ENCODE assay signal across 1 cellular context in genomic region chr20:2101057-2101934, GRCh38.
TF ChIP-seq lines count a peak whose summit lies in the region.

TSS of gene STK35 (plus strand) at chr20:2101827. CDS start at chr20:2101882, 55 bp downstream.

TF ChIP-seq in HepG2, 621 proteins besides CTCF, POLR2A, EP300 and RAD21 (continued from another document):
- no peak for TF ChIP-seq MLLT10 (CRISPR knock-in tag; IDR thresholded peaks at IDR 0.05)
- TF ChIP-seq SP5 (CRISPR knock-in tag; IDR thresholded peaks at IDR 0.05; ENCODE audit: borderline replicate concordance, low read depth), result peak; percentile 55; the same call in 1 of the 2 replicates
- peak; percentile 25 for TF ChIP-seq CBX1 (IDR thresholded peaks at IDR 0.05; ENCODE audit: low read depth)
- no peak; the same call in 1 of the 2 replicates for TF ChIP-seq RXRB (CRISPR knock-in tag; IDR thresholded peaks at IDR 0.05; ENCODE audit: borderline replicate concordance)
- no peak; the same call in 1 of the 2 replicates for TF ChIP-seq BRF2 (CRISPR knock-in tag; IDR thresholded peaks at IDR 0.05)
- TF ChIP-seq ZKSCAN8 (CRISPR knock-in tag; IDR thresholded peaks at IDR 0.05; ENCODE audit: borderline replicate concordance), result peak; percentile 83
- no peak for TF ChIP-seq UBTF (CRISPR knock-in tag; IDR thresholded peaks at IDR 0.05)
- TF ChIP-seq TBP (CRISPR knock-in tag; IDR thresholded peaks at IDR 0.05), result no peak
- TF ChIP-seq ZNF281 (CRISPR knock-in tag; IDR thresholded peaks at IDR 0.05; ENCODE audit: borderline replicate concordance), result no peak
- no peak for TF ChIP-seq ZNF143 (CRISPR knock-in tag; IDR thresholded peaks at IDR 0.05)
- no peak; the same call in 1 of the 2 replicates for TF ChIP-seq ZNF362 (CRISPR knock-in tag; IDR thresholded peaks at IDR 0.05; ENCODE audit: borderline replicate concordance)
- TF ChIP-seq SRF (IDR thresholded peaks at IDR 0.05; ENCODE audit: low read depth, low read length), result no peak
